In the genomic region with DNA sequence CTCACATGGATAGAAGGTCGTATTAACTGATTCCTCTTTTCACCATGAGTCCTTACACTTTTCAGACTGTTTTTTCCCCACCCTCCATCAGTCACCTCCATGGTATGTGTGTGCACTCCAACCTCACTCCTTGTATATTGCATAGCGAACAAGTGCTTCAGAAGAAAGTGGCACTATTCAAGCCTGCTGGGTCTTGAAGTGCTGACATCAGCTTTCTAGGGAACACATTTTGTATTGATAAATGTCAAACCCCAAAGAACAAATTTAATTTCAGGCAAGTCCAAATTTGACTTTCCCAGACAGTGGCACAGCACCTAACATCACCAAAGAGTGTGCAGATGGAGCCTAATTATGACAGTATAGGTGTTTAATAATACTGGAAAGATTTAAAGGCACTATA, we compare ENCODE assay signal across 8 cellular contexts.
"Had no signal": no experiment of that assay in that cellular context is flagged by ENCODE, and none has a peak within 500 bp of the region (broad histone marks: within the 10 kb centered on the region; RNA-seq: fewer than 3 reads in every experiment).

No MANE protein-coding gene starts in this region.

- DNase-seq: GDM1, GF-D8 had no signal

- FAIRE-seq: G401.6, GM12878, GM12891, GM12892, GM18507, GM19239 had no signal

- H3K4me3 ChIP-seq: GM12878 had no signal

- ATAC-seq: GM12878 had no signal
